Comparison of ENCODE assay signal across 20 cellular contexts in genomic region chr1:5883129-5884048, GRCh38.
DNase-seq lines count a peak whose midpoint lies in the region; ATAC-seq, FAIRE-seq and TF ChIP-seq lines count a peak whose summit lies in the region.
"Had no signal": no experiment of that assay in that cellular context is flagged by ENCODE, and none has a peak within 500 bp of the region (broad histone marks: within the 10 kb centered on the region; RNA-seq: fewer than 3 reads in every experiment).

No MANE protein-coding gene starts in this region.

- H3K9me3 ChIP-seq in left ventricle myocardium inferior (replicated peaks) (peaks cover 13% of the 10 kb centered on the region), H1 (ENCODE audit: insufficient read depth in 2 of 2, low read depth in 1 of 2, low read length in 1 of 2) (peaks cover 7 to 9% of the 10 kb centered on the region in 2 experiments; a peak in 1 of 4 replicates), mesenchymal stem cell (ENCODE audit: control insufficient read depth, low read length) (peaks cover 13% of the 10 kb centered on the region)

- no peak for TF ChIP-seq POLR2A in H1 (IDR thresholded peaks at IDR 0.05; ENCODE audit: control extremely low read depth in 1 of 2, low read depth in 2 of 2, low read length in 2 of 2)

- H3K4ac ChIP-seq in H1 (replicated peaks; ENCODE audit: insufficient read length, low read depth, low read length) (no peak overlapping the region), mesenchymal stem cell (ENCODE audit: low read depth in 1 of 2, low read length in 2 of 2) (no peak overlapping the region)

- DNase-seq in Right ventricle myocardium superior (peak; percentile 39), left ventricle myocardium inferior (no peak), H1 (ENCODE audit: low read depth in 1 of 2, low spot score in 2 of 2) (no peak), mesenchymal stem cell (no peak), RWPE1 (ENCODE audit: low spot score) (no peak), RCC 7860 (ENCODE audit: low spot score) (no peak)
- DNase-seq in activated CD8-positive, alpha-beta memory T cell treated with anti-CD3 and anti-CD28 coated beads, Interleukin-2, amount 50 U/mL, for 48 hours = no peak
- DNase-seq: 8988T; CD8-positive, alpha-beta T cell; COR-L47; DMS153; DMS79 treated with DMSO at 0.1 percent for 48 hours; EL had no signal

- H2AK5ac ChIP-seq in H1 (ENCODE audit: low read depth, low read length) (no peak overlapping the region), mesenchymal stem cell (ENCODE audit: low read length, severe bottlenecking) (no peak overlapping the region)

- H3K36me3 ChIP-seq in left ventricle myocardium inferior = peaks cover 48% of the 10 kb centered on the region
- H3K36me3 ChIP-seq in H1 (ENCODE audit: control insufficient read depth in 2 of 4, insufficient read depth in 4 of 4, low read length in 3 of 4) = peaks cover 0 to 9% (median 0%) of the 10 kb centered on the region in 4 experiments; a peak in 3 of 8 replicates
- H3K36me3 ChIP-seq in mesenchymal stem cell (ENCODE audit: control insufficient read depth in 1 of 2, insufficient read depth in 2 of 2, low read depth in 1 of 2, low read length in 2 of 2) = peaks cover 32 to 39% of the 10 kb centered on the region in 2 experiments

- no peak for TF ChIP-seq RAD21 in H1 (IDR thresholded peaks at IDR 0.05 in 1 of 2, conservative IDR thresholded peaks at IDR 0.05 in 1 of 2; ENCODE audit: low read depth in 2 of 2, low read length in 2 of 2)

- no peaks in the 10 kb centered on the region for H4K20me1 ChIP-seq in H1 (replicated peaks in 1 of 2; ENCODE audit: control insufficient read depth in 1 of 2, insufficient read depth in 2 of 2, low read length in 2 of 2)

- intact Hi-C loops in Right ventricle myocardium superior (cut with DNase I) (no loop called here), left ventricle myocardium inferior (cut with micrococcal nuclease) (no loop called here)

- no peak overlapping the region for H2AFZ ChIP-seq in H1 (ENCODE audit: low read length)
- no peak overlapping the region for H2AFZ ChIP-seq in mesenchymal stem cell (ENCODE audit: low read depth, low read length)

- no peak overlapping the region for H2BK12ac ChIP-seq in H1 (ENCODE audit: low read depth, low read length)
- no peak overlapping the region for H2BK12ac ChIP-seq in mesenchymal stem cell (ENCODE audit: low read length in 2 of 2)

- no peak for TF ChIP-seq CTCF in left ventricle myocardium inferior (IDR thresholded peaks at IDR 0.05; ENCODE audit: borderline replicate concordance)
- TF ChIP-seq CTCF in H1 (IDR thresholded peaks at IDR 0.05; ENCODE audit: control extremely low read depth in 1 of 3, insufficient read depth in 1 of 3, low read depth in 1 of 3, low read length in 3 of 3) = no peak
- TF ChIP-seq CTCF in RWPE1 (conservative IDR thresholded peaks at IDR 0.05; ENCODE audit: low read depth) = no peak

- POLR2A ChIA-PET in H1 (lab: Charles Lee; ENCODE audit: partially characterized antibody) = no interaction called here
- POLR2A ChIA-PET in RWPE1 (lab: Yijun Ruan, JAX; ENCODE audit: low non-redundant PET) = no interaction called here

- H3K4me3 ChIP-seq in left ventricle myocardium inferior (no peak overlapping the region), H1 (ENCODE audit: extremely low read depth in 1 of 4, insufficient read depth in 2 of 4, low read depth in 3 of 4, low read length in 4 of 4) (no peak overlapping the region), mesenchymal stem cell (ENCODE audit: insufficient read depth in 1 of 2, low read depth in 1 of 2, low read length in 2 of 2) (no peak overlapping the region)

- H4K91ac ChIP-seq in H1 (replicated peaks; ENCODE audit: insufficient read length, low read length) = no peak overlapping the region
- H4K91ac ChIP-seq in mesenchymal stem cell (ENCODE audit: low read length) = peak overlapping the region; percentile 25

- no peak overlapping the region for H2BK15ac ChIP-seq in H1 (ENCODE audit: low read length)
- H2BK15ac ChIP-seq in mesenchymal stem cell (ENCODE audit: low read depth, poor library complexity, severe bottlenecking) = no peak overlapping the region

- no peak for TF ChIP-seq EP300 in H1 (IDR thresholded peaks at IDR 0.05; ENCODE audit: borderline replicate concordance in 1 of 2, low read depth in 2 of 2, low read length in 2 of 2)

- peak overlapping the region; percentile 16; the same call in 1 of the 2 replicates for H4K8ac ChIP-seq in H1 (ENCODE audit: extremely low read depth, insufficient read depth, low read length)
- no peak overlapping the region for H4K8ac ChIP-seq in mesenchymal stem cell (ENCODE audit: low read length)

- H4K5ac ChIP-seq in H1 (ENCODE audit: insufficient read length, low read depth, low read length) = no peak overlapping the region

- no peak overlapping the region for H2BK20ac ChIP-seq in H1 (ENCODE audit: low read length)

- H3K14ac ChIP-seq in H1 (ENCODE audit: insufficient read length) (no peak overlapping the region), mesenchymal stem cell (ENCODE audit: low read length in 2 of 2) (no peak overlapping the region)

- FAIRE-seq in H1 (lab: Jason Lieb, UNC) = no peak
- no peak for FAIRE-seq in RCC 7860 (lab: Jason Lieb, UNC)
- FAIRE-seq: D721Med, G401.6, GM12891, GM19239, HepG2, HTR-8/SVneo had no signal

- CTCF ChIA-PET in H1 (lab: Charles Lee; ENCODE audit: partially characterized antibody) = interaction anchor here (0.6 to 10.2 kb wide), 4 partner anchors 10 to 92 kb away, joined by 3 to 58 read pairs (median 3); no protein-coding TSS in a partner anchor
- CTCF ChIA-PET in RWPE1 (lab: Yijun Ruan, JAX) = interaction anchor here (0.6 kb wide), 1 partner anchor 11 kb away, joined by 6 read pairs; no protein-coding TSS in a partner anchor

- H3K4me2 ChIP-seq in H1 (ENCODE audit: insufficient read depth in 1 of 2, low read depth in 2 of 2, low read length in 2 of 2) = no peak overlapping the region
- H3K4me2 ChIP-seq in mesenchymal stem cell (ENCODE audit: low read length, poor library complexity, severe bottlenecking) = no peak overlapping the region

- H3K9ac ChIP-seq in H1 (replicated peaks in 1 of 4; ENCODE audit: extremely low read depth in 1 of 4, low read depth in 3 of 4, low read length in 3 of 4) (no peak overlapping the region), mesenchymal stem cell (ENCODE audit: low read length) (no peak overlapping the region)

- no peak overlapping the region for H2BK5ac ChIP-seq in H1 (ENCODE audit: low read depth, low read length)
- H2BK5ac ChIP-seq in mesenchymal stem cell (ENCODE audit: low read depth, low read length, poor library complexity, severe bottlenecking) = no peak overlapping the region

- peak; percentile 64 for ATAC-seq in Right ventricle myocardium superior (ENCODE audit: poor library complexity)
- ATAC-seq: CD8-positive, alpha-beta T cell; HCT116; HepG2 had no signal

- H3K79me2 ChIP-seq in H1 (ENCODE audit: control insufficient read depth in 1 of 2, insufficient read depth in 2 of 2, low read length in 2 of 2) = no peaks in the 10 kb centered on the region

- H3K23me2 ChIP-seq in H1 (ENCODE audit: low read depth, low read length) = peaks cover 2% of the 10 kb centered on the region; the same call in 1 of the 2 replicates

- WGBS in H1 (ENCODE audit: extremely low coverage in 1 of 2, insufficient coverage in 1 of 2, insufficient read length in 1 of 2, insufficient replicate concordance in 2 of 2, low coverage in 1 of 2, low lambda C conversion rate in 2 of 2, missing lambda C conversion rate in 1 of 2), 2 experiments = 90% methylated on average over 21 of the region's 30 CpGs; no CpG with 5 or more reads in 1 of the 2 experiments
- WGBS in mesenchymal stem cell = 96% methylated on average over 30 of the region's 30 CpGs

- H3K4me1 ChIP-seq in left ventricle myocardium inferior = peaks cover 9% of the 10 kb centered on the region
- H3K4me1 ChIP-seq in H1 (replicated peaks in 1 of 4; ENCODE audit: control insufficient read depth in 3 of 4, insufficient read depth in 4 of 4, low read length in 3 of 4) = no peaks in the 10 kb centered on the region; a peak in 1 of 7 replicates
- peaks cover 20% of the 10 kb centered on the region for H3K4me1 ChIP-seq in mesenchymal stem cell (ENCODE audit: control insufficient read depth, insufficient read depth, low read depth, low read length)

- H3K27ac ChIP-seq in left ventricle myocardium inferior (replicated peaks) (no peak overlapping the region), H1 (ENCODE audit: low read depth, low read length) (no peak overlapping the region), mesenchymal stem cell (ENCODE audit: low read length, poor library complexity, severe bottlenecking) (no peak overlapping the region), RWPE1 (no peak overlapping the region)

- no peaks in the 10 kb centered on the region for H3K27me3 ChIP-seq in left ventricle myocardium inferior (ENCODE audit: low read depth)
- no peaks in the 10 kb centered on the region for H3K27me3 ChIP-seq in H1 (replicated peaks in 1 of 4; ENCODE audit: control insufficient read depth in 3 of 4, extremely low read depth in 1 of 4, insufficient read depth in 3 of 4, low read length in 3 of 4)
- H3K27me3 ChIP-seq in mesenchymal stem cell (ENCODE audit: control insufficient read depth in 1 of 2, insufficient read depth in 1 of 2, low read length in 2 of 2) = no peaks in the 10 kb centered on the region

- H3K79me1 ChIP-seq in H1 (ENCODE audit: low read depth, low read length) (no peaks in the 10 kb centered on the region), mesenchymal stem cell (replicated peaks; ENCODE audit: low read length, poor library complexity, severe bottlenecking) (no peaks in the 10 kb centered on the region)

- H3K56ac ChIP-seq in H1 (replicated peaks; ENCODE audit: insufficient read length, low read depth, low read length) = no peak overlapping the region

- no peak overlapping the region for H2BK120ac ChIP-seq in H1 (replicated peaks; ENCODE audit: low read depth, low read length)
- H2BK120ac ChIP-seq in mesenchymal stem cell (ENCODE audit: low read depth, low read length) = no peak overlapping the region

- H3K23ac ChIP-seq in H1 (ENCODE audit: insufficient read length) (no peak overlapping the region), mesenchymal stem cell (ENCODE audit: low read length in 2 of 2) (no peak overlapping the region)

- H3K18ac ChIP-seq in H1 (ENCODE audit: extremely low read depth, low read length) (no peak overlapping the region), mesenchymal stem cell (ENCODE audit: low read depth in 1 of 2, low read length in 2 of 2) (no peak overlapping the region)

TF ChIP-seq in H1, 55 proteins besides CTCF, POLR2A, EP300 and RAD21 (continues in another document):
- TF ChIP-seq BRCA1 (IDR thresholded peaks at IDR 0.05; ENCODE audit: low read depth, low read length) = no peak
- TF ChIP-seq CBX8 (IDR thresholded peaks at IDR 0.05; ENCODE audit: borderline replicate concordance, low read depth, low read length) = no peak
- no peak for TF ChIP-seq CEBPB (IDR thresholded peaks at IDR 0.05; ENCODE audit: low read depth, low read length)
- no peak for TF ChIP-seq ATF3 (IDR thresholded peaks at IDR 0.05; ENCODE audit: insufficient read depth, low read depth, low read length)
- no peak for TF ChIP-seq RBBP5 (IDR thresholded peaks at IDR 0.05; ENCODE audit: borderline replicate concordance, low read depth, low read length)
